15 cellular contexts compared by ENCODE assay signal in the genomic region with DNA sequence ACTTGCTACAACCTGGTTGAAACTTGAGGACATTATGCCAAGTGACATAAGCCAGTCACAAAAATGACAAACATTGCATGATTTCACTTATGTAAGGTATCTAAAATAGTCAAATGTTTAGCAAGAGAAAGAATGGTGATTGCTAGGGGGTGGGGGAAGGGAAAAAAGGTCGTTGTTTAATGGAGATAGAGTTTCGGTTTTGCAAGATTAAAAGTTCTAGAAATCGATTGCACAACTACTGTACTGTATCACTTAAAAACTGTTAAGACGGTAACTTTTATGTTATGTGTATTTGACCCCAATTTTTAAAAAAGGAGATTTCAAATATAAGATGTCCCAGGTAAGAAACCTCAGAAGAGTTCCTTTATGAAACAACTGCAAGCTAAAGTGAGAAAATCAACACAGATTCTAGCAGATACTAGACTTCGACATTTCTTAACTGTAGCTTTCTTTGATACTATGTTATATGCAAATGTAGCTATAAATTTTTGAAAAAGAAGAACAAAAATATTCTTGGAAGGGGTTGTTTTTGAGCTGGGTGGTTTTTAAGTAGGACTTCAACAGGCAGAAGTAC. TPM values are rescaled to one million over a fixed set of nuclear protein-coding genes. Genes with fewer than 3 reads are reported as not detected.
DNase-seq lines count a peak whose midpoint lies in the region; ATAC-seq, FAIRE-seq and TF ChIP-seq lines count a peak whose summit lies in the region.
"Had no signal": no experiment of that assay in that cellular context is flagged by ENCODE, and none has a peak within 500 bp of the region (broad histone marks: within the 10 kb centered on the region; RNA-seq: fewer than 3 reads in every experiment).

No MANE protein-coding gene starts in this region.

- no peaks in the 10 kb centered on the region for H3K9me1 ChIP-seq in IMR-90 (ENCODE audit: insufficient read depth, low read length)

- H4K91ac ChIP-seq in IMR-90 (ENCODE audit: insufficient read depth, low read depth, low read length) = no peak overlapping the region

- H2BK5ac ChIP-seq in IMR-90 (ENCODE audit: low read depth, low read length, poor library complexity, severe bottlenecking) = no peak overlapping the region

- H2AFZ ChIP-seq in IMR-90 (replicated peaks; ENCODE audit: low read length, poor library complexity) = no peak overlapping the region
- H2AFZ ChIP-seq in HepG2 (ENCODE audit: low read length) = no peak overlapping the region

- TF ChIP-seq CTCF in IMR-90 (conservative IDR thresholded peaks at IDR 0.05; ENCODE audit: low read depth, low read length) (no peak), HepG2 (CRISPR knock-in tag; IDR thresholded peaks at IDR 0.05) (no peak)

- H3K9ac ChIP-seq in IMR-90 (ENCODE audit: low read depth, low read length) = no peak overlapping the region
- no peak overlapping the region for H3K9ac ChIP-seq in HepG2 (ENCODE audit: insufficient read depth, low read depth, low read length)

- ATAC-seq in activated CD4-positive, alpha-beta T cell treated with anti-CD3 and anti-CD28 coated beads for 36 hours = peak; percentile 49
- ATAC-seq in IMR-90 (ENCODE audit: low read depth) = no peak
- no peak for ATAC-seq in HepG2
- ATAC-seq in HG03139 (IDR thresholded peaks at IDR 0.05; ENCODE audit: unreplicated experiment) = no peak
- ATAC-seq: sciatic nerve had no signal

- H3K4ac ChIP-seq in IMR-90 (ENCODE audit: low read depth, low read length) = no peak overlapping the region

- H2BK15ac ChIP-seq in IMR-90 (ENCODE audit: low read depth, low read length) = no peak overlapping the region

- peaks cover 6% of the 10 kb centered on the region for H3K27me3 Mint-ChIP-seq in activated CD4-positive, alpha-beta T cell treated with anti-CD3 and anti-CD28 coated beads for 36 hours
- no peaks in the 10 kb centered on the region for H3K27me3 Mint-ChIP-seq in T-helper 2 cell treated with Interferon-gamma antibody and Interleukin-4, amounts not matched to agents 5 μg/mL and 100 μg/mL, for 36 hours (ENCODE audit: low read depth)

- no CpG with 5 or more reads among the region's 5 CpGs for WGBS in IMR-90 (ENCODE audit: extremely low coverage in 2 of 2, insufficient read length in 1 of 2), 2 experiments
- 14% methylated on average over 5 of the region's 5 CpGs for WGBS in HepG2 (ENCODE audit: low lambda C conversion rate)

- TF ChIP-seq EP300 in HepG2 (IDR thresholded peaks at IDR 0.05; ENCODE audit: low read depth in 2 of 2, low read length in 2 of 2) (no peak), HepG2 (CRISPR knock-in tag; IDR thresholded peaks at IDR 0.05; ENCODE audit: borderline replicate concordance) (no peak)

- H2BK120ac ChIP-seq in IMR-90 (ENCODE audit: low read depth, low read length) = no peak overlapping the region

- H4K20me1 ChIP-seq in IMR-90 (ENCODE audit: insufficient read depth, low read length) (no peaks in the 10 kb centered on the region), HepG2 (ENCODE audit: insufficient read depth, low read length) (no peaks in the 10 kb centered on the region)

- no peaks in the 10 kb centered on the region for H3K9me3 ChIP-seq in IMR-90 (ENCODE audit: control insufficient read depth, insufficient read depth, low read length)
- H3K9me3 ChIP-seq in HepG2 (ENCODE audit: low read length) = no peaks in the 10 kb centered on the region

- dilution Hi-C loops in IMR-90 (cut with HindIII; ENCODE audit: low sequenced_read_pairs, unreplicated experiment) = no loop called here

- H4K5ac ChIP-seq in IMR-90 (ENCODE audit: low read depth, low read length) = no peak overlapping the region; the same call in 1 of the 2 replicates

- no peak overlapping the region for H3K4me2 ChIP-seq in IMR-90 (ENCODE audit: low read depth, low read length)
- H3K4me2 ChIP-seq in HepG2 (ENCODE audit: low read depth, low read length) = no peak overlapping the region

- H3K9me3 Mint-ChIP-seq in activated CD4-positive, alpha-beta T cell treated with anti-CD3 and anti-CD28 coated beads for 36 hours (ENCODE audit: low read depth) = no peaks in the 10 kb centered on the region
- no peaks in the 10 kb centered on the region for H3K9me3 Mint-ChIP-seq in T-helper 2 cell treated with Interferon-gamma antibody and Interleukin-4, amounts not matched to agents 5 μg/mL and 100 μg/mL, for 36 hours

- intact Hi-C loops in activated CD4-positive, alpha-beta T cell treated with anti-CD3 and anti-CD28 coated beads for 36 hours (cut with DNase I, micrococcal nuclease) = no loop called here
- intact Hi-C loops in IMR-90 (cut with micrococcal nuclease) (no loop called here), HepG2 (cut with micrococcal nuclease; ENCODE audit: unreplicated experiment) (no loop called here)

- peaks cover 19% of the 10 kb centered on the region for H3K4me1 Mint-ChIP-seq in activated CD4-positive, alpha-beta T cell treated with anti-CD3 and anti-CD28 coated beads for 36 hours
- peaks cover 39% of the 10 kb centered on the region for H3K4me1 Mint-ChIP-seq in T-helper 2 cell treated with Interferon-gamma antibody and Interleukin-4, amounts not matched to agents 5 μg/mL and 100 μg/mL, for 36 hours (ENCODE audit: low read depth)

- no peak overlapping the region for H3K4me3 Mint-ChIP-seq in activated CD4-positive, alpha-beta T cell treated with anti-CD3 and anti-CD28 coated beads for 36 hours
- H3K4me3 Mint-ChIP-seq in T-helper 2 cell treated with Interferon-gamma antibody and Interleukin-4, amounts not matched to agents 5 μg/mL and 100 μg/mL, for 36 hours = peak overlapping the region; percentile 66

- no peak overlapping the region; the same call in 1 of the 2 replicates for H3K18ac ChIP-seq in IMR-90 (ENCODE audit: low read depth, low read length)

- H3K4me3 ChIP-seq in IMR-90 (ENCODE audit: insufficient read depth, low read depth, low read length) (no peak overlapping the region), HepG2 (replicated peaks in 1 of 3; ENCODE audit: insufficient read depth in 1 of 3, low read depth in 2 of 3, low read length in 3 of 3) (no peak overlapping the region)

- no peak overlapping the region for H3K14ac ChIP-seq in IMR-90 (replicated peaks; ENCODE audit: low read depth, low read length)

- H3K79me2 ChIP-seq in HepG2 (ENCODE audit: insufficient read depth, low read length) = no peaks in the 10 kb centered on the region

- H3K4me1 ChIP-seq in IMR-90 (ENCODE audit: control insufficient read depth, insufficient read depth, low read length) = no peaks in the 10 kb centered on the region
- peaks cover 15% of the 10 kb centered on the region for H3K4me1 ChIP-seq in HepG2 (ENCODE audit: insufficient read depth, low read length)

- no peak overlapping the region for H2AK5ac ChIP-seq in IMR-90 (ENCODE audit: low read depth, low read length)

- no peak overlapping the region for H2AK9ac ChIP-seq in IMR-90 (replicated peaks; ENCODE audit: low read depth, low read length, poor library complexity)

- TF ChIP-seq POLR2A in IMR-90 (IDR thresholded peaks at IDR 0.05; ENCODE audit: low read depth, low read length) = no peak
- no peak for TF ChIP-seq POLR2A in HepG2 (IDR thresholded peaks at IDR 0.05; ENCODE audit: insufficient read depth in 1 of 2, low read depth in 2 of 2, low read length in 2 of 2)

- BruUV-seq in IMR-90 (replicated peaks; lab: Mats Ljungman, UMichigan) (no TSS peak), HepG2 (replicated peaks; lab: Mats Ljungman, UMichigan) (no TSS peak)

- no peak for DNase-seq in activated CD4-positive, alpha-beta T cell treated with anti-CD3 and anti-CD28 coated beads for 36 hours
- DNase-seq in activated CD4-positive, alpha-beta T cell treated with anti-CD3 and anti-CD28 coated beads for 1 hour = no peak
- DNase-seq in IMR-90 (no peak), HepG2 (ENCODE audit: low spot score) (no peak), NCI-H226 (no peak), NCI-H446 (lab: John Stamatoyannopoulos, UW) (no peak)
- DNase-seq in T-helper 2 cell treated with Interferon-gamma antibody and Interleukin-4, amounts not matched to agents 5 μg/mL and 100 μg/mL, for 36 hours (ENCODE audit: low spot score) = no peak
- DNase-seq: DMS79, NCI-H2171 had no signal

- H3K36me3 ChIP-seq in IMR-90 (ENCODE audit: control insufficient read depth, insufficient read depth, low read length) (no peaks in the 10 kb centered on the region), HepG2 (replicated peaks in 1 of 2; ENCODE audit: control insufficient read depth in 1 of 2, insufficient read depth in 2 of 2, low read length in 2 of 2) (no peaks in the 10 kb centered on the region)

- CTCF ChIA-PET in activated CD4-positive, alpha-beta T cell treated with anti-CD3 and anti-CD28 coated beads for 36 hours (lab: Charles Lee) = interaction anchor here (0.7 to 2.2 kb wide), 3 partner anchors 18 to 124 kb away, joined by 3 to 9 read pairs (median 5); no protein-coding TSS in a partner anchor
- CTCF ChIA-PET in IMR-90 (lab: Yijun Ruan, JAX) = no interaction called here
- CTCF ChIA-PET in HepG2 (lab: Yijun Ruan, JAX; ENCODE audit: low intra/inter-chr PET ratio, low total read pairs) = no interaction called here

- in situ Hi-C loops in IMR-90 (cut with MboI; ENCODE audit: low sequenced_read_pairs) (no loop called here), HepG2 (cut with HindIII; ENCODE audit: extremely low pct_ligation_motif_present, low pct_unique_long_range_greater_than_20kb) (no loop called here)

- no peak overlapping the region for H3K27ac Mint-ChIP-seq in activated CD4-positive, alpha-beta T cell treated with anti-CD3 and anti-CD28 coated beads for 36 hours
- peak overlapping the region; percentile 90 for H3K27ac Mint-ChIP-seq in T-helper 2 cell treated with Interferon-gamma antibody and Interleukin-4, amounts not matched to agents 5 μg/mL and 100 μg/mL, for 36 hours

- no peaks in the 10 kb centered on the region for H3K36me3 Mint-ChIP-seq in activated CD4-positive, alpha-beta T cell treated with anti-CD3 and anti-CD28 coated beads for 36 hours (ENCODE audit: low read depth)
- no peaks in the 10 kb centered on the region for H3K36me3 Mint-ChIP-seq in T-helper 2 cell treated with Interferon-gamma antibody and Interleukin-4, amounts not matched to agents 5 μg/mL and 100 μg/mL, for 36 hours (ENCODE audit: low read depth)

- no peak overlapping the region for H4K8ac ChIP-seq in IMR-90 (ENCODE audit: low read depth in 2 of 2, low read length in 2 of 2)

- no peak overlapping the region for H2BK20ac ChIP-seq in IMR-90 (ENCODE audit: low read depth, low read length)

- no peak overlapping the region; the same call in 1 of the 2 replicates for H3K56ac ChIP-seq in IMR-90 (ENCODE audit: extremely low read depth, insufficient read depth, low read length)

- H3K27me3 ChIP-seq in IMR-90 (ENCODE audit: control insufficient read depth, insufficient read depth, low read length) (peaks cover 33% of the 10 kb centered on the region), HepG2 (ENCODE audit: control insufficient read depth in 1 of 2, insufficient read depth in 2 of 2, low read length in 2 of 2) (peaks cover 19 to 51% of the 10 kb centered on the region in 2 experiments; a peak in 4 of 5 replicates)

- H3K79me1 ChIP-seq in IMR-90 (ENCODE audit: low read depth in 1 of 2, low read length in 2 of 2) = no peaks in the 10 kb centered on the region

- H3K27ac ChIP-seq in IMR-90 (ENCODE audit: insufficient read depth, low read length) (no peak overlapping the region), HepG2 (ENCODE audit: extremely low read length, insufficient read depth, low read length) (no peak overlapping the region)

- no peak overlapping the region for H3K23ac ChIP-seq in IMR-90 (ENCODE audit: low read depth, low read length)

- peak; percentile 61 for FAIRE-seq in HepG2 (lab: Jason Lieb, UNC)
- FAIRE-seq: colon, islet of Langerhans had no signal

- TF ChIP-seq RAD21 in IMR-90 (IDR thresholded peaks at IDR 0.05; ENCODE audit: low read length) (no peak), HepG2 (CRISPR knock-in tag; IDR thresholded peaks at IDR 0.05) (no peak)

- POLR2A ChIA-PET in activated CD4-positive, alpha-beta T cell treated with anti-CD3 and anti-CD28 coated beads for 36 hours (lab: Charles Lee) = interaction anchor here (0.7 kb wide), 1 partner anchor 13 kb away, joined by 3 read pairs; no protein-coding TSS in a partner anchor
- POLR2A ChIA-PET in IMR-90 (lab: Charles Lee; ENCODE audit: unreplicated experiment) = no interaction called here
- POLR2A ChIA-PET in HepG2 (lab: Yijun Ruan, JAX) = interaction anchor here (1.0 kb wide), 1 partner anchor 10 kb away, joined by 4 read pairs; no protein-coding TSS in a partner anchor

RNA-seq across cellular contexts. Expression of a gene that starts 5.9 kb away (rescaled TPM):
- under 1 TPM; 0.34 to 0.65 TPM for total RNA-seq in activated CD4-positive, alpha-beta T cell treated with anti-CD3 and anti-CD28 coated beads for 36 hours
- total RNA-seq in IMR-90 (2012; rRNA removed) = 0.72 and 0.83 TPM in 2 replicates
- polyA plus RNA-seq in IMR-90 (2012; rRNA removed) = 0.48 and 0.52 TPM in 2 replicates
- 0.40 and 0.52 TPM in 2 replicates for polyA plus RNA-seq in IMR-90 (2012; cell fraction: cytosol; rRNA removed)
- 0.32 and 0.38 TPM in 2 replicates for polyA plus RNA-seq in IMR-90 (2012; cell fraction: nucleus; rRNA removed; ENCODE audit: low replicate concordance)
- total RNA-seq in HepG2 (2016; rRNA removed; fragmentation: Illumina TruSeq; extraction: Trizol) = not detected in 2 replicates
- not detected in 2 replicates for total RNA-seq in HepG2 (2016; cell fraction: cytosol; rRNA removed; fragmentation: Illumina TruSeq; extraction: Trizol; ENCODE audit: low read depth)
- not detected in 2 replicates for total RNA-seq in HepG2 (2016; cell fraction: insoluble cytoplasmic fraction; rRNA removed; fragmentation: Illumina TruSeq; extraction: Trizol)
- total RNA-seq in HepG2 (2016; cell fraction: membrane; rRNA removed; fragmentation: Illumina TruSeq; extraction: Trizol) = not detected in 2 replicates
- not detected in 2 replicates for total RNA-seq in HepG2 (2016; cell fraction: nucleus; rRNA removed; fragmentation: Illumina TruSeq; extraction: Trizol)
- not detected in 2 replicates for polyA plus RNA-seq in HepG2 (2011; rRNA removed)
- not detected in 2 replicates for polyA plus RNA-seq in HepG2 (2011; cell fraction: cytosol; rRNA removed)
- not detected in 2 replicates for polyA plus RNA-seq in HepG2 (2011; cell fraction: nucleus; rRNA removed)
- not detected in 2 replicates for polyA plus RNA-seq in HepG2 (2012)
- not detected in 2 replicates for polyA plus RNA-seq in HepG2 (2016; cell fraction: cytosol; fragmentation: Illumina TruSeq; extraction: Trizol; ENCODE audit: low read depth)
- not detected in 2 replicates for polyA plus RNA-seq in HepG2 (2016; cell fraction: insoluble cytoplasmic fraction; fragmentation: Illumina TruSeq; extraction: Trizol; ENCODE audit: low read depth)
- not detected in 2 replicates for polyA plus RNA-seq in HepG2 (2016; cell fraction: membrane; fragmentation: Illumina TruSeq; extraction: Trizol; ENCODE audit: low read depth)
- polyA plus RNA-seq in HepG2 (2016; cell fraction: nucleus; fragmentation: Illumina TruSeq; extraction: Trizol; ENCODE audit: insufficient read depth, low read depth) = not detected in 2 replicates
- polyA minus RNA-seq in HepG2 (2011; rRNA and poly(A)+ RNA removed; ENCODE audit: low replicate concordance) = 2.2 TPM in 1 of 2 replicates, not detected in the other
- polyA minus RNA-seq in HepG2 (2011; cell fraction: cytosol; rRNA and poly(A)+ RNA removed) = not detected in 2 replicates
- not detected in 2 replicates for polyA minus RNA-seq in HepG2 (2011; cell fraction: nucleus; rRNA and poly(A)+ RNA removed)
- total RNA-seq: A172, LHCN-M2 had no signal
